ENCODE assay signal across 8 cellular contexts in genomic region chr16:54936086-54936978, GRCh38. TPM values are rescaled to one million over a fixed set of nuclear protein-coding genes. Genes with fewer than 3 reads are reported as not detected.
DNase-seq lines count a peak whose midpoint lies in the region; TF ChIP-seq lines count a peak whose summit lies in the region.

No MANE protein-coding gene starts in this region.

- H3K27ac ChIP-seq in neural progenitor cell, result no peak overlapping the region

- H3K4me1 Mint-ChIP-seq in neural progenitor cell, result peaks cover 56% of the 10 kb centered on the region

- H3K4me3 Mint-ChIP-seq in neural progenitor cell, result peak overlapping the region; percentile 90

- peaks cover 71% of the 10 kb centered on the region for H3K27me3 Mint-ChIP-seq in neural progenitor cell (ENCODE audit: insufficient read depth, low read depth)

- H3K27ac Mint-ChIP-seq in neural progenitor cell, result peak overlapping the region; percentile 60

- H3K9me3 Mint-ChIP-seq in neural progenitor cell, result no peaks in the 10 kb centered on the region

- H3K9ac ChIP-seq in neural progenitor cell, result no peak overlapping the region

- H4K20me1 ChIP-seq in neural progenitor cell (ENCODE audit: low read depth), result peaks cover 49% of the 10 kb centered on the region

- peaks cover 39% of the 10 kb centered on the region for H3K4me1 ChIP-seq in neural progenitor cell

- peaks cover 8% of the 10 kb centered on the region for H3K79me2 ChIP-seq in neural progenitor cell (ENCODE audit: low read depth)

- H3K4me3 ChIP-seq in fibroblast of pulmonary artery (replicated peaks; ENCODE audit: low read depth, low read length) (peak overlapping the region; percentile 5), neural progenitor cell (peak overlapping the region; percentile 55)

- peak overlapping the region; percentile 93 for H3K4me2 ChIP-seq in neural progenitor cell

- peak overlapping the region; percentile 65 for H2AFZ ChIP-seq in neural progenitor cell (replicated peaks)

- no peaks in the 10 kb centered on the region for H3K36me3 ChIP-seq in neural progenitor cell

- no peaks in the 10 kb centered on the region for H3K9me3 ChIP-seq in neural progenitor cell (ENCODE audit: low read depth)

- no peak for TF ChIP-seq CTCF in fibroblast of pulmonary artery (IDR thresholded peaks at IDR 0.05; ENCODE audit: low read length, missing control alignments)
- TF ChIP-seq CTCF in neural progenitor cell (IDR thresholded peaks at IDR 0.05), result no peak

- DNase-seq in GM03348 (ENCODE audit: low spot score) (peak; percentile 47), RPMI8226 (peak; percentile 62), fibroblast of pulmonary artery (ENCODE audit: low read depth) (no peak), neural progenitor cell (ENCODE audit: low spot score) (peak; percentile 89), GOT3 (lab: John Stamatoyannopoulos, UW) (no peak), NCI-H510A (lab: John Stamatoyannopoulos, UW) (no peak), DMS153 treated with DMSO at 0.1 percent for 48 hours (lab: John Stamatoyannopoulos, UW; ENCODE audit: unreplicated experiment) (no peak), SW480 (ENCODE audit: low spot score) (no peak)

- peaks cover 66% of the 10 kb centered on the region for H3F3A ChIP-seq in neural progenitor cell (ENCODE audit: low read depth)

- H3K36me3 Mint-ChIP-seq in neural progenitor cell, result peaks cover 12% of the 10 kb centered on the region

- H3K27me3 ChIP-seq in neural progenitor cell, result peaks cover 100% of the 10 kb centered on the region

RNA-seq across cellular contexts. Expression of gene IRX5, which starts 5.7 kb away (rescaled TPM):
- total RNA-seq in neural progenitor cell (ENCODE audit: low replicate concordance), result 1.0 and 1.6 TPM in 2 replicates

Comparison
In these comparisons a context has a peak if more than half of its experiments do, and no peak if none do; other contexts are left out.
1. DNase-seq: peak in GM03348 (single experiment), RPMI8226 (single experiment) and neural progenitor cell (single experiment); none in fibroblast of pulmonary artery (single experiment), GOT3 (single experiment), NCI-H510A (single experiment), DMS153 treated with DMSO at 0.1 percent for 48 hours (single experiment) and SW480 (single experiment).